Comparison of ENCODE assay signal across 8 cellular contexts in genomic region chr3:197001972-197002700, GRCh38.
DNase-seq lines count a peak whose midpoint lies in the region; ATAC-seq lines count a peak whose summit lies in the region.

No MANE protein-coding gene starts in this region.

- no peaks in the 10 kb centered on the region for H3K9me3 ChIP-seq in iPS-18a (ENCODE audit: control insufficient read depth, low read depth, low read length)

- H3K36me3 ChIP-seq in iPS-18a (ENCODE audit: control insufficient read depth, low read depth, low read length): no peaks in the 10 kb centered on the region

- H3K4me3 ChIP-seq in iPS-18a (ENCODE audit: low read length): peak overlapping the region; percentile 15

- peaks cover 19% of the 10 kb centered on the region for H3K27me3 ChIP-seq in iPS-18a (ENCODE audit: control insufficient read depth, insufficient read depth, low read length)

- peak; percentile 41 for DNase-seq in amniotic epithelial cell (ENCODE audit: low read depth)
- DNase-seq in stimulated activated effector memory CD8-positive, alpha-beta T cell treated with anti-CD3 and anti-CD28 coated beads, Interleukin-12 subunit alpha, Interleukin-12 subunit beta, amount 100 ng/mL, for 72 hours (ENCODE audit: low spot score in 2 of 2): no peak

- peak; percentile 15 for ATAC-seq in GM18868 (IDR thresholded peaks at IDR 0.05; ENCODE audit: unreplicated experiment)
- peak; percentile 13 for ATAC-seq in HG03280 (IDR thresholded peaks at IDR 0.05; ENCODE audit: unreplicated experiment)
- no peak for ATAC-seq in stimulated activated effector memory CD8-positive, alpha-beta T cell treated with anti-CD3 and anti-CD28 coated beads, Interleukin-12 subunit alpha, Interleukin-12 subunit beta, amount 100 ng/mL, for 72 hours
- no peak for ATAC-seq in GM18907 (IDR thresholded peaks at IDR 0.05; ENCODE audit: unreplicated experiment)
- no peak for ATAC-seq in GM18873 (IDR thresholded peaks at IDR 0.05; ENCODE audit: low FRiP score, unreplicated experiment)
- no peak for ATAC-seq in GM21576 (IDR thresholded peaks at IDR 0.05; ENCODE audit: unreplicated experiment)

- H3K27ac ChIP-seq in iPS-18a (ENCODE audit: low read length): no peak overlapping the region

- H3K4me1 Mint-ChIP-seq in stimulated activated effector memory CD8-positive, alpha-beta T cell treated with anti-CD3 and anti-CD28 coated beads, Interleukin-12 subunit alpha, Interleukin-12 subunit beta, amount 100 ng/mL, for 72 hours: peaks cover 17% of the 10 kb centered on the region

- H3K27ac Mint-ChIP-seq in stimulated activated effector memory CD8-positive, alpha-beta T cell treated with anti-CD3 and anti-CD28 coated beads, Interleukin-12 subunit alpha, Interleukin-12 subunit beta, amount 100 ng/mL, for 72 hours: peak overlapping the region; percentile 85

- peak overlapping the region; percentile 59 for H3K4me3 Mint-ChIP-seq in stimulated activated effector memory CD8-positive, alpha-beta T cell treated with anti-CD3 and anti-CD28 coated beads, Interleukin-12 subunit alpha, Interleukin-12 subunit beta, amount 100 ng/mL, for 72 hours

- no peak overlapping the region for H3K9ac ChIP-seq in iPS-18a (ENCODE audit: low read length)

- no peaks in the 10 kb centered on the region for H3K9me3 Mint-ChIP-seq in stimulated activated effector memory CD8-positive, alpha-beta T cell treated with anti-CD3 and anti-CD28 coated beads, Interleukin-12 subunit alpha, Interleukin-12 subunit beta, amount 100 ng/mL, for 72 hours

- H3K36me3 Mint-ChIP-seq in stimulated activated effector memory CD8-positive, alpha-beta T cell treated with anti-CD3 and anti-CD28 coated beads, Interleukin-12 subunit alpha, Interleukin-12 subunit beta, amount 100 ng/mL, for 72 hours: peaks cover 6% of the 10 kb centered on the region

- H3K4me1 ChIP-seq in iPS-18a (ENCODE audit: control insufficient read depth, low read depth, low read length): peaks cover 4% of the 10 kb centered on the region

Comparison
In these comparisons a context has a peak if more than half of its experiments do, and no peak if none do; other contexts are left out.
1. ATAC-seq: peak in GM18868 (single experiment) and HG03280 (single experiment); none in stimulated activated effector memory CD8-positive, alpha-beta T cell treated with anti-CD3 and anti-CD28 coated beads, Interleukin-12 subunit alpha, Interleukin-12 subunit beta, amount 100 ng/mL, for 72 hours (single experiment), GM18907 (single experiment), GM18873 (single experiment) and GM21576 (single experiment).